ENCODE assay signal across 8 cellular contexts in the genomic region with DNA sequence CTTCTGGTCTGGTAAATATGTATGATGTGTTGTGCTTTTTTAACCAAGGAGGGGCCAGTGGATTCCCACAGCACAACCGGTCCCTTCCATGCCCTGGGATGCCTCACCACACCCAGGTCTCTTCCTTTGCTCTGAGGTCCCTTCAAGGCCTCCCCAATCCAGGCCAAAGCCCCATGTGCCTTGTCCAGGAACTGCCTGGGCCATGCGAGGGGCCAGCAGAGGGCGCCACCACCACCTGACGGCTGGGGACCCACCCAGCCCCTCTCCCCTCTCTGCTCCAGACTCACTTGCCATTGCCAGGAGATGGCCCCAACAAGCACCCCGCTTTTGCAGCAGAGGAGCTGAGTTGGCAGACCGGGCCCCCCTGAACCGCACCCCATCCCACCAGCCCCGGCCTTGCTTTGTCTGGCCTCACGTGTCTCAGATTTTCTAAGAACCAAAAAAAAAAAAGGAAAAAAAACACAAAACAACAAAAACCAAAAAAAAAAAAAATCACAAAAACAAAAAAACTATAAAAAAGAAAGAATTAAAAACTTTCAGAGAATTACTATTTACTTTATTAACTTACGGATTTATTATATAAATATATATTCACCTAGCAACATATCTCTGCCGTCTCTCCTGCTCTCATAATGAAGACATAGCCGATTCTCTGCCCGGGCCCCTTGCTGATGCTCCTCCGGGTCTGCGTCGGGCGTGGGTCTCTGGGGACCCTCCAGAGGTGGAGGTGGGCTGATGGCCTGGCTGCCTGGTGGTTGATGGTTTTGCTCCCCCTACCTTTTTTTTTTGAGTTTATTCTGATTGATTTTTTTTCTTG. TPM values are rescaled to one million over a fixed set of nuclear protein-coding genes. Genes with fewer than 3 reads are reported as not detected.
DNase-seq lines count a peak whose midpoint lies in the region; ATAC-seq and TF ChIP-seq lines count a peak whose summit lies in the region.

No MANE protein-coding gene starts in this region.

- no peak overlapping the region for H3K4me3 ChIP-seq in BJ (ENCODE audit: low read depth, low read length)
- no peak overlapping the region for H3K4me3 ChIP-seq in PC-9
- no peak overlapping the region for H3K4me3 ChIP-seq in foreskin fibroblast (ENCODE audit: low read depth in 1 of 2, low read length in 2 of 2)
- H3K4me3 ChIP-seq in retinal pigment epithelial cell (ENCODE audit: low read length): no peak overlapping the region

- no CpG with 5 or more reads among the region's 17 CpGs for WGBS in H9 (ENCODE audit: extremely low coverage, insufficient read length, low lambda C conversion rate)

- POLR2A ChIA-PET in BJ (lab: Charles Lee): no interaction called here
- POLR2A ChIA-PET in PC-9 (lab: Charles Lee; ENCODE audit: unreplicated experiment): interaction anchor here (0.7 to 1.1 kb wide), 2 partner anchors 101 to 108 kb away, joined by 3 to 22 read pairs; no protein-coding TSS in a partner anchor

- H2BK5ac ChIP-seq in H9 (ENCODE audit: insufficient read length, low read length): no peak overlapping the region

- H3K27me3 Mint-ChIP-seq in H9 (ENCODE audit: low read depth): no peaks in the 10 kb centered on the region
- no peaks in the 10 kb centered on the region for H3K27me3 Mint-ChIP-seq in activated T-helper 1 cell treated with anti-CD3 and anti-CD28 coated beads, Interleukin-12 subunit alpha, Interleukin-12 subunit beta, Interleukin-2, Interleukin-4 antibody, amounts not matched to agents 30 ng/mL and 10 ng/mL and 1 ng/mL, durations not matched to agents 14 hours and 24 hours and 36 hours (ENCODE audit: insufficient read depth)

- no peak overlapping the region for H4K91ac ChIP-seq in H9 (ENCODE audit: insufficient read length, low read depth, low read length)

- H2AK5ac ChIP-seq in H9 (ENCODE audit: insufficient read length, low read length): no peak overlapping the region

- no peak overlapping the region for H3K18ac ChIP-seq in H9 (ENCODE audit: insufficient read length, low read depth, low read length)

- H3K9me2 ChIP-seq in PC-9 (ENCODE audit: insufficient read depth): no peaks in the 10 kb centered on the region

- no peaks in the 10 kb centered on the region for H3K79me1 ChIP-seq in H9 (ENCODE audit: insufficient read depth, low read depth, low read length, poor library complexity, severe bottlenecking)

- no peak overlapping the region for H3K14ac ChIP-seq in H9 (ENCODE audit: insufficient read depth, low read length)

- TF ChIP-seq POLR2A in GM18505 (IDR thresholded peaks at IDR 0.05; ENCODE audit: borderline replicate concordance, extremely low read depth, insufficient read depth, insufficient read length): no peak

- no peak for DNase-seq in BJ (ENCODE audit: low read depth)
- DNase-seq in H9: peak; percentile 89
- peak; percentile 65 to 81 for DNase-seq in PC-9
- DNase-seq in activated T-helper 1 cell treated with anti-CD3 and anti-CD28 coated beads, Interleukin-12 subunit alpha, Interleukin-12 subunit beta, Interleukin-2, Interleukin-4 antibody, amounts not matched to agents 30 ng/mL and 10 ng/mL and 1 ng/mL, durations not matched to agents 14 hours and 24 hours and 36 hours (ENCODE audit: low spot score): peak; percentile 58
- DNase-seq in foreskin fibroblast: peak in 1 of 2 donors; percentile 78
- DNase-seq in retinal pigment epithelial cell (ENCODE audit: low read depth): no peak

- H2BK15ac ChIP-seq in H9 (ENCODE audit: low read depth, low read length): no peak overlapping the region

- no peak overlapping the region for H3K4me2 ChIP-seq in H9 (ENCODE audit: insufficient read depth, insufficient read length, low read length)
- no peak overlapping the region for H3K4me2 ChIP-seq in PC-9

- H3K36me3 ChIP-seq in BJ (ENCODE audit: control insufficient read depth, insufficient read depth, low read length) (peaks cover 56% of the 10 kb centered on the region), PC-9 (ENCODE audit: low read depth) (peaks cover 16% of the 10 kb centered on the region; the same call in 1 of the 2 replicates)

- no peak overlapping the region for H3K56ac ChIP-seq in H9 (ENCODE audit: insufficient read length, low read depth, low read length)

- CTCF ChIA-PET in BJ (lab: Yijun Ruan, JAX): interaction anchor here (0.7 to 1.2 kb wide), 3 partner anchors 9 to 81 kb away, joined by 3 to 4 read pairs (median 4); no protein-coding TSS in a partner anchor
- CTCF ChIA-PET in PC-9 (lab: Charles Lee): interaction anchor here (0.6 kb wide), 1 partner anchor 11 kb away, joined by 3 read pairs; no protein-coding TSS in a partner anchor

- H4K20me1 ChIP-seq in H9 (ENCODE audit: control insufficient read depth, insufficient read depth, insufficient read length): no peaks in the 10 kb centered on the region
- H4K20me1 ChIP-seq in PC-9 (ENCODE audit: insufficient read depth): no peaks in the 10 kb centered on the region

- no peak overlapping the region for H2BK120ac ChIP-seq in H9 (ENCODE audit: low read depth, low read length, poor library complexity, severe bottlenecking)

- intact Hi-C loops in PC-9 (cut with micrococcal nuclease; ENCODE audit: unreplicated experiment): loop anchor here (1.0 to 10.0 kb wide), 4 partner anchors 73 to 215 kb away; a partner anchor contains a TSS
- intact Hi-C loops in activated T-helper 1 cell treated with anti-CD3 and anti-CD28 coated beads, Interleukin-12 subunit alpha, Interleukin-12 subunit beta, Interleukin-2, Interleukin-4 antibody, amounts not matched to agents 30 ng/mL and 10 ng/mL and 1 ng/mL, durations not matched to agents 14 hours and 24 hours and 36 hours (cut with micrococcal nuclease): loop anchor here (2.0 to 5.0 kb wide), 2 partner anchors 73 to 101 kb away; a partner anchor contains a TSS

- H3K4me1 Mint-ChIP-seq in H9: peaks cover 4 to 8% of the 10 kb centered on the region in 2 experiments
- peaks cover 39% of the 10 kb centered on the region for H3K4me1 Mint-ChIP-seq in activated T-helper 1 cell treated with anti-CD3 and anti-CD28 coated beads, Interleukin-12 subunit alpha, Interleukin-12 subunit beta, Interleukin-2, Interleukin-4 antibody, amounts not matched to agents 30 ng/mL and 10 ng/mL and 1 ng/mL, durations not matched to agents 14 hours and 24 hours and 36 hours (ENCODE audit: low read depth)

- H3K4me3 Mint-ChIP-seq in H9: no peak overlapping the region; a peak in 1 of 5 replicates
- no peak overlapping the region for H3K4me3 Mint-ChIP-seq in activated T-helper 1 cell treated with anti-CD3 and anti-CD28 coated beads, Interleukin-12 subunit alpha, Interleukin-12 subunit beta, Interleukin-2, Interleukin-4 antibody, amounts not matched to agents 30 ng/mL and 10 ng/mL and 1 ng/mL, durations not matched to agents 14 hours and 24 hours and 36 hours

- TSS peak; percentile 71 for BruUV-seq in PC-9 (replicated peaks; lab: Mats Ljungman, UMichigan)

- H3K36me3 Mint-ChIP-seq in H9 (ENCODE audit: insufficient read depth in 1 of 3, low read depth in 3 of 3): peaks cover 11 to 67% (median 64%) of the 10 kb centered on the region in 3 experiments; a peak in 6 of 7 replicates
- peaks cover 32% of the 10 kb centered on the region for H3K36me3 Mint-ChIP-seq in activated T-helper 1 cell treated with anti-CD3 and anti-CD28 coated beads, Interleukin-12 subunit alpha, Interleukin-12 subunit beta, Interleukin-2, Interleukin-4 antibody, amounts not matched to agents 30 ng/mL and 10 ng/mL and 1 ng/mL, durations not matched to agents 14 hours and 24 hours and 36 hours (ENCODE audit: low read depth)

- H4K5ac ChIP-seq in H9 (ENCODE audit: insufficient read length, low read depth, low read length): no peak overlapping the region

- H3K27me3 ChIP-seq in BJ (ENCODE audit: control insufficient read depth, insufficient read depth, low read length) (no peaks in the 10 kb centered on the region), H9 (ENCODE audit: insufficient read depth, low read length) (no peaks in the 10 kb centered on the region), PC-9 (ENCODE audit: insufficient read depth, low read depth) (no peaks in the 10 kb centered on the region)

- H3T11ph ChIP-seq in H9 (ENCODE audit: low read length): no peak overlapping the region

- peaks cover under 1% of the 10 kb centered on the region for H3K23me2 ChIP-seq in H9 (ENCODE audit: insufficient read length, low read depth, low read length, poor library complexity, severe bottlenecking)

- no peaks in the 10 kb centered on the region for H3K79me2 ChIP-seq in H9 (ENCODE audit: insufficient read depth, low read length)
- peaks cover 18% of the 10 kb centered on the region for H3K79me2 ChIP-seq in PC-9 (ENCODE audit: low read depth)

- H3K4ac ChIP-seq in H9 (ENCODE audit: low read depth, low read length): no peak overlapping the region

- no peak overlapping the region for H2BK12ac ChIP-seq in H9 (ENCODE audit: insufficient read length, low read depth, low read length)

- no peak overlapping the region for H4K8ac ChIP-seq in H9 (replicated peaks; ENCODE audit: insufficient read length, low read depth, low read length)

- H3K27ac Mint-ChIP-seq in H9: peak overlapping the region in 2 of 3 experiments; percentile 93 to 95; a peak in 4 of 7 replicates
- peak overlapping the region; percentile 55 for H3K27ac Mint-ChIP-seq in activated T-helper 1 cell treated with anti-CD3 and anti-CD28 coated beads, Interleukin-12 subunit alpha, Interleukin-12 subunit beta, Interleukin-2, Interleukin-4 antibody, amounts not matched to agents 30 ng/mL and 10 ng/mL and 1 ng/mL, durations not matched to agents 14 hours and 24 hours and 36 hours

- H2BK20ac ChIP-seq in H9 (ENCODE audit: low read depth, low read length, poor library complexity, severe bottlenecking): no peak overlapping the region

- H3K23ac ChIP-seq in H9 (ENCODE audit: insufficient read length, low read depth, low read length): no peak overlapping the region

- H3F3A ChIP-seq in PC-9 (ENCODE audit: insufficient read depth, low read depth): peaks cover 84% of the 10 kb centered on the region

- TF ChIP-seq CTCF in BJ (IDR thresholded peaks at IDR 0.05; ENCODE audit: insufficient read depth, low read depth, low read length) (peak; percentile 92), H9 (conservative IDR thresholded peaks at IDR 0.05) (peak; percentile 95), PC-9 (conservative IDR thresholded peaks at IDR 0.05) (peak; percentile 92), foreskin fibroblast (IDR thresholded peaks at IDR 0.05; ENCODE audit: low read depth, low read length) (peak; percentile 78), retinal pigment epithelial cell (conservative IDR thresholded peaks at IDR 0.05; ENCODE audit: low read depth, low read length) (peak; percentile 89)

- no peak overlapping the region for H3K9ac ChIP-seq in H9 (ENCODE audit: extremely low read depth, insufficient read length, low read length)

- no peak overlapping the region for H3K27ac ChIP-seq in H9 (ENCODE audit: insufficient read length, low read depth, low read length)
- H3K27ac ChIP-seq in PC-9: peak overlapping the region; percentile 58; the same call in 1 of the 2 replicates

- H3K9me3 ChIP-seq in H9 (ENCODE audit: control insufficient read depth, low read depth, low read length) (no peaks in the 10 kb centered on the region), PC-9 (ENCODE audit: insufficient read depth, low read depth) (no peaks in the 10 kb centered on the region)

- no peaks in the 10 kb centered on the region; a peak in 1 of 5 replicates for H3K9me3 Mint-ChIP-seq in H9
- H3K9me3 Mint-ChIP-seq in activated T-helper 1 cell treated with anti-CD3 and anti-CD28 coated beads, Interleukin-12 subunit alpha, Interleukin-12 subunit beta, Interleukin-2, Interleukin-4 antibody, amounts not matched to agents 30 ng/mL and 10 ng/mL and 1 ng/mL, durations not matched to agents 14 hours and 24 hours and 36 hours: no peaks in the 10 kb centered on the region

- H2AFZ ChIP-seq in H9 (ENCODE audit: low read length): no peak overlapping the region
- H2AFZ ChIP-seq in PC-9: no peak overlapping the region

- no peak for ATAC-seq in GM18502 (IDR thresholded peaks at IDR 0.05; ENCODE audit: poor library complexity, unreplicated experiment)
- ATAC-seq in GM18505 (IDR thresholded peaks at IDR 0.05; ENCODE audit: unreplicated experiment): no peak

- no peaks in the 10 kb centered on the region; the same call in 1 of the 2 replicates for H3K4me1 ChIP-seq in H9 (ENCODE audit: insufficient read depth, low read length)
- H3K4me1 ChIP-seq in PC-9 (replicated peaks; ENCODE audit: insufficient read depth): peaks cover 41% of the 10 kb centered on the region

RNA-seq across cellular contexts. Expression of a gene that starts 14.4 kb away (rescaled TPM):
- polyA plus RNA-seq in BJ (2011; rRNA removed): 0.34 and 0.75 TPM in 2 replicates
- not detected in 2 replicates for polyA minus RNA-seq in BJ (2011; rRNA and poly(A)+ RNA removed)
- 10.3 and 10.5 TPM in 2 replicates for total RNA-seq in H9 (2021)
- total RNA-seq in PC-9 (2021): 38.4 and 43.9 TPM in 2 replicates
- total RNA-seq in activated T-helper 1 cell treated with anti-CD3 and anti-CD28 coated beads, Interleukin-12 subunit alpha, Interleukin-12 subunit beta, Interleukin-2, Interleukin-4 antibody, amounts not matched to agents 30 ng/mL and 10 ng/mL and 1 ng/mL, durations not matched to agents 14 hours and 24 hours and 36 hours: 1.1 and 2.5 TPM in 2 replicates

RNA-seq across cellular contexts. Expression of a gene that starts 43.5 kb away (rescaled TPM):
- not detected in 2 replicates for polyA plus RNA-seq in BJ (2011; rRNA removed)
- polyA minus RNA-seq in BJ (2011; rRNA and poly(A)+ RNA removed): not detected in 2 replicates
- total RNA-seq in H9 (2021) (0.92 TPM in 1 of 2 replicates, not detected in the other), PC-9 (2021) (1.7 and 2.1 TPM in 2 replicates)
- total RNA-seq in activated T-helper 1 cell treated with anti-CD3 and anti-CD28 coated beads, Interleukin-12 subunit alpha, Interleukin-12 subunit beta, Interleukin-2, Interleukin-4 antibody, amounts not matched to agents 30 ng/mL and 10 ng/mL and 1 ng/mL, durations not matched to agents 14 hours and 24 hours and 36 hours: not detected in 2 replicates

RNA-seq across cellular contexts. Expression of a gene that starts 59.1 kb away (rescaled TPM):
- not detected in 2 replicates for polyA plus RNA-seq in BJ (2011; rRNA removed)
- polyA minus RNA-seq in BJ (2011; rRNA and poly(A)+ RNA removed): not detected in 2 replicates
- total RNA-seq in H9 (2021): 0.90 and 1.4 TPM in 2 replicates
- total RNA-seq in PC-9 (2021): not detected in 2 replicates
- total RNA-seq in activated T-helper 1 cell treated with anti-CD3 and anti-CD28 coated beads, Interleukin-12 subunit alpha, Interleukin-12 subunit beta, Interleukin-2, Interleukin-4 antibody, amounts not matched to agents 30 ng/mL and 10 ng/mL and 1 ng/mL, durations not matched to agents 14 hours and 24 hours and 36 hours: not detected in 2 replicates

Comparison
In these comparisons a context has a peak if more than half of its experiments do, and no peak if none do; other contexts are left out.
1. DNase-seq: peak in H9 (single experiment), PC-9 (2 of 2) and activated T-helper 1 cell treated with anti-CD3 and anti-CD28 coated beads, Interleukin-12 subunit alpha, Interleukin-12 subunit beta, Interleukin-2, Interleukin-4 antibody, amounts not matched to agents 30 ng/mL and 10 ng/mL and 1 ng/mL, durations not matched to agents 14 hours and 24 hours and 36 hours (single experiment); none in BJ (single experiment) and retinal pigment epithelial cell (single experiment).
2. Peak in every context shown above with its lines, with median percentiles within 50 percentile points of each other: CTCF ChIP-seq.